ENCODE assay signal across 16 cellular contexts in the genomic region with DNA sequence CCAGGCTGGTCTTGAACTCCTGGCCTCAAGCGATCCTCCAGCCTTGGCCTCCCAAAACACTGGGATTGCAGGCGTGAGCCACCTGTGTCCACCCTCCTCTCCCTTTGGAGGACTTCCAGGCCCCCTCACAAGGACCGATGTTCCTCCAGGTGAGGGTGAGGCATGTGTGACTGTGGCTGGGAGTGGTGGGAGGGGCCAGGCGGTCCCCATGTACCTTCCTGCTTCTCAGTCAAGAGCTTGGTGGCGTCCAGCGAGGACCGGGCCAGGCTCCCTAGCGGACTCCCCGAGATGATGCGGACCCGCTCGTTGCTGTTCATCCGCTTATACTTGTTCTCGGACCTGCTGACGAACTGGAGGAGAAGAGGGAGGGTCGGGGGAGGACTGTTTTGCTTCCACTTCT.
DNase-seq lines count a peak whose midpoint lies in the region; ATAC-seq lines count a peak whose summit lies in the region.
"Had no signal": no experiment of that assay in that cellular context is flagged by ENCODE, and none has a peak within 500 bp of the region (broad histone marks: within the 10 kb centered on the region; RNA-seq: fewer than 3 reads in every experiment).

No MANE protein-coding gene starts in this region.

- H2BK120ac ChIP-seq in neuronal stem cell (ENCODE audit: low read depth, low read length) = no peak overlapping the region

- no peak overlapping the region for H3K4ac ChIP-seq in neuronal stem cell (ENCODE audit: low read length)

- no peak overlapping the region for H2BK5ac ChIP-seq in neuronal stem cell (ENCODE audit: low read length)

- H3K14ac ChIP-seq in neuronal stem cell (ENCODE audit: low read length) = peak overlapping the region; percentile 56

- H2BK12ac ChIP-seq in neuronal stem cell (ENCODE audit: low read length) = peak overlapping the region; percentile 41

- no peak overlapping the region for H2AFZ ChIP-seq in neuronal stem cell (ENCODE audit: low read length)

- no peak overlapping the region for H4K8ac ChIP-seq in neuronal stem cell (ENCODE audit: low read depth, low read length)

- no peak overlapping the region for H3K4me3 ChIP-seq in neuronal stem cell (ENCODE audit: low read length in 2 of 2)
- H3K4me3 ChIP-seq: A549; BLaER1 treated with 17β-estradiol and CSF1 and Interleukin-3, amounts not matched to agents 10 nM and 100 nM; GM12878 had no signal

- no CpG with 5 or more reads among the region's 16 CpGs for WGBS in neuronal stem cell (ENCODE audit: extremely low coverage in 2 of 2, insufficient read length in 2 of 2, insufficient replicate concordance in 1 of 2), 2 donors

- no peaks in the 10 kb centered on the region for H3K9me3 ChIP-seq in neuronal stem cell (replicated peaks in 1 of 2; ENCODE audit: control insufficient read depth in 2 of 2, insufficient read depth in 1 of 2, low read depth in 1 of 2, low read length in 2 of 2)
- H3K9me3 ChIP-seq: A549; BLaER1 treated with 17β-estradiol and CSF1 and Interleukin-3, amounts not matched to agents 10 nM and 100 nM; Caco-2 had no signal

- DNase-seq in Right ventricle myocardium inferior (ENCODE audit: missing footprints) = peak; percentile 56
- DNase-seq in Right ventricle myocardium superior = no peak
- no peak for DNase-seq in neuronal stem cell (ENCODE audit: low spot score)
- no peak for DNase-seq in NCI-H226
- DNase-seq: AML-193; Caco-2; Calu3; CD4-positive, alpha-beta T cell; CD8-positive, alpha-beta T cell; DMS79 treated with DMSO at 0.1 percent for 48 hours had no signal

- no peak overlapping the region for H4K91ac ChIP-seq in neuronal stem cell (ENCODE audit: low read depth, low read length, poor library complexity)

- H3K4me2 ChIP-seq in neuronal stem cell (ENCODE audit: insufficient read depth, low read length, poor library complexity, severe bottlenecking) = no peak overlapping the region
- H3K4me2 ChIP-seq: A549; BLaER1 treated with 17β-estradiol and CSF1 and Interleukin-3, amounts not matched to agents 10 nM and 100 nM had no signal

- peaks cover 0 to 10% (median 0%) of the 10 kb centered on the region in 3 experiments for H3K27me3 ChIP-seq in neuronal stem cell (ENCODE audit: control insufficient read depth in 3 of 3, insufficient read depth in 3 of 3, low read depth in 1 of 3, low read length in 3 of 3)
- H3K27me3 ChIP-seq: BLaER1 treated with 17β-estradiol and CSF1 and Interleukin-3, amounts not matched to agents 10 nM and 100 nM had no signal

- H2AK5ac ChIP-seq in neuronal stem cell (ENCODE audit: low read depth, low read length) = peak overlapping the region; percentile 34

- H3K36me3 ChIP-seq in neuronal stem cell (replicated peaks in 1 of 2; ENCODE audit: control insufficient read depth in 2 of 2, insufficient read depth in 2 of 2, low read length in 2 of 2) = no peaks in the 10 kb centered on the region

- H3K27ac ChIP-seq in neuronal stem cell (replicated peaks; ENCODE audit: low read length) = no peak overlapping the region
- H3K27ac ChIP-seq: 22Rv1; A549; BLaER1 treated with 17β-estradiol and CSF1 and Interleukin-3, amounts not matched to agents 10 nM and 100 nM; C4-2B had no signal

- H3K9ac ChIP-seq in neuronal stem cell (ENCODE audit: low read depth, low read length, poor library complexity) = no peak overlapping the region
- H3K9ac ChIP-seq: BLaER1 treated with 17β-estradiol and CSF1 and Interleukin-3, amounts not matched to agents 10 nM and 100 nM had no signal

- no peak overlapping the region for H2BK15ac ChIP-seq in neuronal stem cell (ENCODE audit: low read length)

- peak overlapping the region; percentile 36 for H3K18ac ChIP-seq in neuronal stem cell (ENCODE audit: low read length)

- intact Hi-C loops in Right ventricle myocardium inferior (cut with DNase I) = no loop called here
- intact Hi-C loops in Right ventricle myocardium superior (cut with DNase I) = no loop called here

- no peaks in the 10 kb centered on the region for H3K4me1 ChIP-seq in neuronal stem cell (ENCODE audit: control insufficient read depth in 2 of 2, insufficient read depth in 1 of 2, low read depth in 1 of 2, low read length in 2 of 2)
- H3K4me1 ChIP-seq: A549, Caco-2 had no signal

- ATAC-seq in Right ventricle myocardium inferior (no peak), Right ventricle myocardium superior (ENCODE audit: poor library complexity) (no peak), GM21360 (IDR thresholded peaks at IDR 0.05; ENCODE audit: unreplicated experiment) (no peak)
- ATAC-seq: A549; CD8-positive, alpha-beta T cell; GM12878 had no signal

- no peak overlapping the region for H3K23ac ChIP-seq in neuronal stem cell (ENCODE audit: low read depth, low read length, poor library complexity)

- peaks cover 1% of the 10 kb centered on the region for H3K79me1 ChIP-seq in neuronal stem cell (ENCODE audit: low read depth, low read length)
